Comparison of ENCODE assay signal across 12 cellular contexts in the genomic region with DNA sequence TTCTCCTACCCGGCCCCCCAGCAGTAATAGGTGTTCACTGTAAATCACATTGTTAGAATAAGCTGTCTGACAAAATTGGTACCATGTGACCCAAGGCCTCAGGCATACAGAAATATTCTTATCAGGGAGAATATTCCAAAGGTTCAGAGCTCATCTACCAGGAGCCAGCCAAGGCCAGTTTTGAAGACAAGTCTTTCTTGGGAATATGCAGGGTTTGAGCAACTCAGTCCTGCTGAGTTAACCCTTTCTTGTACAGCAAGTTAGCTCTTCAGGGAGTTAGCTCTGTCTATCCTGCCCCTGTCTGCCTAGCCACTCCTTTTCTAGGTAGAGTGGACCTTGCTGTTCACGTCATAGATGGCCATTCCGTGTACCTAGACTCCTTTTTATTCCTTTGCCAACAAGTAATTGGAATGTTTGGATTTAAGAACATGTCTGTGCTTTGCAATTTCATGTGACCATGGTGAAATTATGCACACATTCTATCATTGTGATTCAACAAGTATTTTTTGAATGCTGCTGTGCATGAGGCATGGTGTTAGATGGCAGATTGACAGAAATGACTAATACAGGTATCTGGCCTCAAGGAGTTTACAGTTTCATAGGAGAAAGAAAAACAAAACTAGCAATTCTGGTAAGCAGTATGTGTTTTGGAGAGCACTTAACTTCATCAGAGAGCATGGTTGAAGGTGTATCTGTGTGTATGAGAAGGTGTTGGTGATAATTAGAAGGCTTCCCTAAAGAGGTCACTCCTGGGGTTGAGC. TPM values are rescaled to one million over a fixed set of nuclear protein-coding genes. Genes with fewer than 3 reads are reported as not detected.
A peak's percentile ranks its signal among the peaks of the same experiment; 100 is the strongest.
DNase-seq lines count a peak whose midpoint lies in the region; ATAC-seq and TF ChIP-seq lines count a peak whose summit lies in the region.
"Had no signal": no experiment of that assay in that cellular context is flagged by ENCODE, and none has a peak within 500 bp of the region (broad histone marks: within the 10 kb centered on the region; RNA-seq: fewer than 3 reads in every experiment).

No MANE protein-coding gene starts in this region.

- peaks cover 24 to 26% of the 10 kb centered on the region in 2 donors for H3K36me3 Mint-ChIP-seq in CD4-positive, alpha-beta memory T cell

- H2AFZ ChIP-seq in OCI-LY7 (ENCODE audit: low read length) = no peak overlapping the region

- H3K9me3 Mint-ChIP-seq in CD4-positive, alpha-beta memory T cell = peaks cover 0 to 2% (median 0%) of the 10 kb centered on the region in 8 donors

- H3K4me3 ChIP-seq in CD4-positive, alpha-beta memory T cell (ENCODE audit: low read length in 2 of 2) = no peak overlapping the region
- no peak overlapping the region for H3K4me3 ChIP-seq in OCI-LY7 (ENCODE audit: low read depth, low read length, poor library complexity, severe bottlenecking)
- H3K4me3 ChIP-seq: mucosa of descending colon, SJSA1 had no signal

- H3K4me3 Mint-ChIP-seq in CD4-positive, alpha-beta memory T cell = peak overlapping the region in 4 of 8 donors; percentile 3 to 43 (median 26)

- H3K27ac Mint-ChIP-seq in CD4-positive, alpha-beta memory T cell = peak overlapping the region in 3 of 7 donors; percentile 14 to 49 (median 31)

- no peak overlapping the region for H3K4me2 ChIP-seq in OCI-LY7 (ENCODE audit: low read length)

- peak; percentile 66 to 73 for ATAC-seq in activated CD4-positive, CD25-positive, alpha-beta regulatory T cell treated with anti-CD3 and anti-CD28 coated beads, Interleukin-2, amount 50 U/mL, for 24 hours
- ATAC-seq in HG02973 (IDR thresholded peaks at IDR 0.05; ENCODE audit: unreplicated experiment) = peak; percentile 39
- ATAC-seq: mucosa of descending colon had no signal

- H3K4me1 ChIP-seq in CD4-positive, alpha-beta memory T cell (ENCODE audit: insufficient read depth, low read length) = peaks cover 80% of the 10 kb centered on the region
- peaks cover 66% of the 10 kb centered on the region for H3K4me1 ChIP-seq in OCI-LY7 (ENCODE audit: insufficient read depth, low read length, poor library complexity, severe bottlenecking)

- H3K79me2 ChIP-seq in OCI-LY7 (ENCODE audit: insufficient read depth, low read depth, low read length) = peaks cover 69% of the 10 kb centered on the region; the same call in 1 of the 2 replicates

- no peaks in the 10 kb centered on the region for H4K20me1 ChIP-seq in OCI-LY7 (ENCODE audit: insufficient read depth, low read length)

- intact Hi-C loops in CD4-positive, alpha-beta memory T cell (cut with micrococcal nuclease) = loop anchor here (10.0 kb wide), 1 partner anchor 967 kb away; a partner anchor contains a TSS
- intact Hi-C loops in OCI-LY7 (cut with micrococcal nuclease; ENCODE audit: unreplicated experiment) = no loop called here

- H3K36me3 ChIP-seq in CD4-positive, alpha-beta memory T cell (ENCODE audit: insufficient read depth, low read length) = no peaks in the 10 kb centered on the region
- H3K36me3 ChIP-seq in OCI-LY7 (ENCODE audit: insufficient read depth, low read length) = peaks cover 54% of the 10 kb centered on the region
- H3K36me3 ChIP-seq: SJSA1 had no signal

- no peaks in the 10 kb centered on the region for H3K27me3 Mint-ChIP-seq in CD4-positive, alpha-beta memory T cell

- CTCF ChIA-PET in CD4-positive, alpha-beta memory T cell (lab: Charles Lee; ENCODE audit: partially characterized antibody) = interaction anchor here (1.0 to 5.4 kb wide), 3 partner anchors 12 to 129 kb away, joined by 3 to 28 read pairs (median 10); no protein-coding TSS in a partner anchor
- CTCF ChIA-PET in OCI-LY7 (lab: Charles Lee; ENCODE audit: unreplicated experiment) = no interaction called here

- H3K9me2 ChIP-seq in OCI-LY7 (ENCODE audit: insufficient read depth, low read length) = no peaks in the 10 kb centered on the region

- POLR2A ChIA-PET in CD4-positive, alpha-beta memory T cell (lab: Charles Lee; ENCODE audit: partially characterized antibody) = interaction anchor here (0.7 to 1.5 kb wide), 5 partner anchors 16 to 70 kb away, joined by 3 to 5 read pairs (median 4); a partner anchor contains a TSS
- POLR2A ChIA-PET in OCI-LY7 (lab: Charles Lee) = interaction anchor here (0.9 kb wide), 1 partner anchor 9 kb away, joined by 5 read pairs; no protein-coding TSS in a partner anchor

- DNase-seq in activated CD4-positive, CD25-positive, alpha-beta regulatory T cell (lab: John Stamatoyannopoulos, UW) = no peak
- DNase-seq in astrocyte of the hippocampus (ENCODE audit: low read depth, low spot score) (peak; percentile 53), renal cortical epithelial cell (ENCODE audit: low read depth) (peak; percentile 69), ecto neural progenitor cell (ENCODE audit: low spot score) (no peak), OCI-LY7 (ENCODE audit: low spot score) (no peak)
- DNase-seq in CD4-positive, alpha-beta memory T cell = no peak
- DNase-seq: mucosa of descending colon; stimulated activated CD4-positive, alpha-beta T cell treated with anti-CD3 and anti-CD28 coated beads, Interleukin-1b, Interleukin-23, amount 100 ng/mL, for 48 hours had no signal

- no peaks in the 10 kb centered on the region for H3K27me3 ChIP-seq in CD4-positive, alpha-beta memory T cell (ENCODE audit: insufficient read depth, low read length)
- H3K27me3 ChIP-seq: SJSA1 had no signal

- no TSS peak for BruUV-seq in OCI-LY7 (replicated peaks; lab: Mats Ljungman, UMichigan)

- peaks cover 56 to 91% (median 75%) of the 10 kb centered on the region in 4 donors for H3K4me1 Mint-ChIP-seq in CD4-positive, alpha-beta memory T cell

- H3K9me3 ChIP-seq in CD4-positive, alpha-beta memory T cell (ENCODE audit: control insufficient read depth in 1 of 2, low read length in 2 of 2) = no peaks in the 10 kb centered on the region
- H3K9me3 ChIP-seq in OCI-LY7 (ENCODE audit: low read length) = 0 out of 2 replicates have a peak, but pooled peaks cover 17% of the 10 kb centered on the region
- H3K9me3 ChIP-seq: mucosa of descending colon, SJSA1 had no signal

- TF ChIP-seq CTCF in OCI-LY7 (conservative IDR thresholded peaks at IDR 0.05; ENCODE audit: low read length) = no peak

- H3K27ac ChIP-seq in CD4-positive, alpha-beta memory T cell (ENCODE audit: low read depth, low read length) = no peak overlapping the region
- no peak overlapping the region for H3K27ac ChIP-seq in OCI-LY7 (ENCODE audit: low read depth, low read length, poor library complexity, severe bottlenecking)
- H3K27ac ChIP-seq: 22Rv1, SJSA1 had no signal

RNA-seq across cellular contexts. Expression of a gene that starts 22.6 kb away (rescaled TPM):
- 209 and 317 TPM in 2 replicates for total RNA-seq in renal cortical epithelial cell
- total RNA-seq in CD4-positive, alpha-beta memory T cell = 10 to 100 TPM; 26.4 to 27.4 TPM
- polyA plus RNA-seq in CD4-positive, alpha-beta memory T cell = 10 to 100 TPM; 19.1 to 21.4 TPM
- 13.6 and 14.3 TPM in 2 replicates for total RNA-seq in OCI-LY7 (2014; rRNA removed; shearing (Covaris generic))
- 36.7 and 43.6 TPM in 2 replicates for total RNA-seq in OCI-LY7 (2022)

Comparison
In these comparisons a context has a peak if more than half of its experiments do, and no peak if none do; other contexts are left out.
1. DNase-seq: peak in astrocyte of the hippocampus (single experiment) and renal cortical epithelial cell (single experiment); none in activated CD4-positive, CD25-positive, alpha-beta regulatory T cell (0 of 4), ecto neural progenitor cell (single experiment), CD4-positive, alpha-beta memory T cell (0 of 5) and OCI-LY7 (single experiment).